16 cellular contexts compared by ENCODE assay signal in the genomic region with DNA sequence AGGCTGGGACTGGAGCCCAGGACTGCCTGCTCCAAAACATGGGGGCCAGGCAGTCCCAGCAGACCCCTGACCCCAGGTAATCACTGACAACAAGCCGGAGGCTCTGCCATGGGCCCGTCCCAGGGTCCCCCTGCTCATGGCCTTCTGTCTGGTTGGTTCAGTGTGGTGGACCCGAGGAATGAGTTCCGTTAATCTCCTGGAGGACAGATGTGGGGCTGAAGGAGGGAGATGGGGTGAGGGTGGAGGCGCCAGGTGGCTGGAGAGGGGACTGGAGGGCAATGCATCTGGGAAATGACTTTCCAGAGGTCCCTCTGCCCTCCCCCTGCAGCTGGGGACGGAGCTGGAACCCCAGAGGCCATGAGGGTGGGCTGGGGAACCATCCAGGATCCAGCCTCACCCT.
DNase-seq lines count a peak whose midpoint lies in the region; ATAC-seq and TF ChIP-seq lines count a peak whose summit lies in the region.
"Had no signal": no experiment of that assay in that cellular context is flagged by ENCODE, and none has a peak within 500 bp of the region (broad histone marks: within the 10 kb centered on the region; RNA-seq: fewer than 3 reads in every experiment).

No MANE protein-coding gene starts in this region.

- peaks cover 6% of the 10 kb centered on the region for H3K4me1 ChIP-seq in mesodermal cell (ENCODE audit: control insufficient read depth, insufficient read depth, low read length, poor library complexity, severe bottlenecking)
- H3K4me1 ChIP-seq: pancreas had no signal

- H3K36me3 ChIP-seq in brain microvascular endothelial cell (replicated peaks) (no peaks in the 10 kb centered on the region), mesodermal cell (ENCODE audit: control insufficient read depth, insufficient read depth, low read length) (no peaks in the 10 kb centered on the region)
- H3K36me3 ChIP-seq: BE2C, pancreas, stomach had no signal

- H3K27ac ChIP-seq in brain microvascular endothelial cell, result no peak overlapping the region
- H3K27ac ChIP-seq in mesodermal cell (ENCODE audit: low read depth, low read length, severe bottlenecking), result peak overlapping the region; percentile 74
- peak overlapping the region; percentile 35 for H3K27ac ChIP-seq in substantia nigra (ENCODE audit: low read depth, low read length, poor library complexity, severe bottlenecking)
- H3K27ac ChIP-seq: 22Rv1 had no signal

- TF ChIP-seq CTCF in brain microvascular endothelial cell (IDR thresholded peaks at IDR 0.05; ENCODE audit: low read depth, low read length, missing control alignments), result peak; percentile 9

- ATAC-seq in GM19035 (IDR thresholded peaks at IDR 0.05; ENCODE audit: unreplicated experiment), result no peak
- no peak for ATAC-seq in GM19467 (IDR thresholded peaks at IDR 0.05; ENCODE audit: unreplicated experiment)

- no peaks in the 10 kb centered on the region for H3K27me3 ChIP-seq in brain microvascular endothelial cell (replicated peaks)
- H3K27me3 ChIP-seq: BE2C, pancreas had no signal

- WGBS in mesodermal cell (ENCODE audit: insufficient coverage in 2 of 2), 2 experiments, result 98% methylated on average over 5 to 6 of the region's 6 CpGs

- no peaks in the 10 kb centered on the region for H3K9me3 ChIP-seq in mesodermal cell (ENCODE audit: control insufficient read depth, low read length)
- H3K9me3 ChIP-seq: BE2C, pancreas, stomach had no signal

- H3K4me3 ChIP-seq in brain microvascular endothelial cell (ENCODE audit: low read depth, low read length) (no peak overlapping the region), mesodermal cell (ENCODE audit: extremely low read depth, insufficient read depth, low read length, poor library complexity, severe bottlenecking) (no peak overlapping the region)

- in situ Hi-C loops in brain microvascular endothelial cell (cut with HindIII; ENCODE audit: low pct_ligation_motif_present, low sequenced_read_pairs), result loop anchor here (25.0 kb wide), 1 partner anchor 157 kb away; no protein-coding TSS in a partner anchor

- peak; percentile 45 to 84 for DNase-seq in NCI-H524 (lab: John Stamatoyannopoulos, UW)
- DNase-seq in NCI-H524 treated with DMSO at 0.1 percent for 48 hours (lab: John Stamatoyannopoulos, UW), result no peak
- no peak for DNase-seq in brain microvascular endothelial cell
- DNase-seq in substantia nigra (lab: John Stamatoyannopoulos, UW), result no peak
- no peak for DNase-seq in COLO829 (ENCODE audit: low spot score)
- DNase-seq: activated CD4-positive, alpha-beta T cell treated with anti-CD3 and anti-CD28 coated beads for 48 hours; cerebellar nuclear complex; NCI-H1930; NCI-H446; stomach had no signal

Comparison
In these comparisons a context has a peak if more than half of its experiments do, and no peak if none do; other contexts are left out.
1. DNase-seq: peak in NCI-H524 (2 of 2); none in NCI-H524 treated with DMSO at 0.1 percent for 48 hours (single experiment), brain microvascular endothelial cell (single experiment), substantia nigra (0 of 49) and COLO829 (single experiment).